12 cellular contexts compared by ENCODE assay signal in the genomic region with DNA sequence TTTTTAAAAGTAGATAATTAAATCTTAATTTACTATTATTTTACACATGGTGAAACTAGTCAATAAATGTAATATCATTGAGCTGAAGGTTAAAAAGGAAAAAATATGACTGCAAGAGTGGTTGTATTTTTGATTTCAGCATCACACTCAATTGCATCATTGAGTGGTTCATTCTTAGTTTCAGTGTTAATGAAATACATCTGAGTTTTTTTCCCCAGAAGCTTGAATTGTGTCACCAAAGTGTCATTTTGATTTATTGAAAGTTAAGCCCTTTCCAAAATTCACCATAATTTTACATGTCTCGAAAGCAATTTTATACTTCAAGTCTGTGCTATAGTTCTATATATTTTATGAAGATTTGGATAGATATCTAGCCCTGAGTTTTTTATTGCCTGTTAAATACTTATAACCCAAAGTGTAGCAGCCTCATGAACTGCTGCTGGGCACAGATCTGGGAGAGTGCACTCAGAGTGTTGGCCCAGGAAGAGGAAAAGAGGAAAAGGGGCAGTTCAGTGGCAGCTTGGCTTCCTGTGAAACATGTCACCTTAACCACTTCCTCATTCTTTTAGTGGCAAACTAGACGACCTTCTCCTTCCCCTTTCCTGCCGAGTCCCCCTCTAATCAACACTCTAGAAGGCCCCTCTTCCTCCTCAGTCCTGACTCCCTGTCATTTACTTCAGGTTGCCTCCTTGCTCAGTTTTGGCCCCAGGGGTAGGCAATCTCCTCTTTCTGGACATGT.
DNase-seq lines count a peak whose midpoint lies in the region; ATAC-seq and TF ChIP-seq lines count a peak whose summit lies in the region.
"Had no signal": no experiment of that assay in that cellular context is flagged by ENCODE, and none has a peak within 500 bp of the region (broad histone marks: within the 10 kb centered on the region; RNA-seq: fewer than 3 reads in every experiment).

No MANE protein-coding gene starts in this region.

- H3K9me3 Mint-ChIP-seq in activated naive CD8-positive, alpha-beta T cell treated with anti-CD3 and anti-CD28 coated beads, Interleukin-2, amount 50 U/mL, for 24 hours, result peaks cover 8% of the 10 kb centered on the region
- H3K9me3 Mint-ChIP-seq: nephron; T-helper 2 cell treated with Interferon-gamma antibody and Interleukin-4, amounts not matched to agents 5 μg/mL and 100 μg/mL, for 36 hours had no signal

- no peak overlapping the region for H3K4me3 ChIP-seq in aorta (ENCODE audit: low read length in 2 of 2)

- peaks cover 1% of the 10 kb centered on the region for H3K27me3 Mint-ChIP-seq in activated naive CD8-positive, alpha-beta T cell treated with anti-CD3 and anti-CD28 coated beads, Interleukin-2, amount 50 U/mL, for 24 hours

- peak; percentile 92 for DNase-seq in Kasumi-1 (lab: John Stamatoyannopoulos, UW)
- no peak for DNase-seq in activated naive CD8-positive, alpha-beta T cell treated with anti-CD3 and anti-CD28 coated beads, Interleukin-2, amount 50 U/mL, for 24 hours
- no peak for DNase-seq in sciatic nerve (ENCODE audit: low spot score)
- no peak for DNase-seq in NCI-H2227 (lab: John Stamatoyannopoulos, UW; ENCODE audit: unreplicated experiment)
- no peak for DNase-seq in aorta
- no peak for DNase-seq in DMS53 (lab: John Stamatoyannopoulos, UW)
- DNase-seq: DMS 273 treated with DMSO at 0.1 percent for 48 hours, NCI-H1694 had no signal

- ATAC-seq in GM18858 (IDR thresholded peaks at IDR 0.05; ENCODE audit: unreplicated experiment), result peak; percentile 47
- ATAC-seq in activated naive CD8-positive, alpha-beta T cell treated with anti-CD3 and anti-CD28 coated beads, Interleukin-2, amount 50 U/mL, for 24 hours, result no peak
- ATAC-seq in sciatic nerve, result peak; percentile 48
- no peak for ATAC-seq in aorta (ENCODE audit: low FRiP score)
- no peak for ATAC-seq in GM18505 (IDR thresholded peaks at IDR 0.05; ENCODE audit: unreplicated experiment)

- no peaks in the 10 kb centered on the region for H3K27me3 ChIP-seq in aorta (ENCODE audit: control insufficient read depth in 1 of 2, insufficient read depth in 2 of 2, low read length in 1 of 2)

- H3K36me3 ChIP-seq in aorta (ENCODE audit: control insufficient read depth in 1 of 2, insufficient read depth in 2 of 2, low read length in 1 of 2), result no peaks in the 10 kb centered on the region

- 36 to 41% methylated on average over 3 of the region's 3 CpGs for WGBS in aorta, 2 donors

- no peaks in the 10 kb centered on the region for H3K4me1 ChIP-seq in aorta (ENCODE audit: control insufficient read depth in 1 of 2, insufficient read depth in 2 of 2, low read length in 2 of 2)

- no peak overlapping the region for H3K27ac ChIP-seq in aorta (ENCODE audit: low read depth in 1 of 2, low read length in 2 of 2)

- H3K4me3 Mint-ChIP-seq in activated naive CD8-positive, alpha-beta T cell treated with anti-CD3 and anti-CD28 coated beads, Interleukin-2, amount 50 U/mL, for 24 hours, result no peak overlapping the region
- H3K4me3 Mint-ChIP-seq: nephron; T-helper 2 cell treated with Interferon-gamma antibody and Interleukin-4, amounts not matched to agents 5 μg/mL and 100 μg/mL, for 36 hours had no signal

- H3K36me3 Mint-ChIP-seq in activated naive CD8-positive, alpha-beta T cell treated with anti-CD3 and anti-CD28 coated beads, Interleukin-2, amount 50 U/mL, for 24 hours (ENCODE audit: low read depth), result peaks cover 3% of the 10 kb centered on the region

- H3K9me3 ChIP-seq in aorta (ENCODE audit: control insufficient read depth, low read length), result no peaks in the 10 kb centered on the region

- no peak for TF ChIP-seq POLR2A in GM18505 (IDR thresholded peaks at IDR 0.05; ENCODE audit: borderline replicate concordance, extremely low read depth, insufficient read depth, insufficient read length)

- peaks cover 14% of the 10 kb centered on the region for H3K4me1 Mint-ChIP-seq in activated naive CD8-positive, alpha-beta T cell treated with anti-CD3 and anti-CD28 coated beads, Interleukin-2, amount 50 U/mL, for 24 hours
- H3K4me1 Mint-ChIP-seq: nephron had no signal

- H3K27ac Mint-ChIP-seq in activated naive CD8-positive, alpha-beta T cell treated with anti-CD3 and anti-CD28 coated beads, Interleukin-2, amount 50 U/mL, for 24 hours, result peak overlapping the region; percentile 9
- H3K27ac Mint-ChIP-seq: nephron; T-helper 2 cell treated with Interferon-gamma antibody and Interleukin-4, amounts not matched to agents 5 μg/mL and 100 μg/mL, for 36 hours had no signal

- intact Hi-C loops in sciatic nerve (cut with DNase I), result no loop called here
- intact Hi-C loops in aorta (cut with DNase I), result no loop called here

Comparison
In these comparisons a context has a peak if more than half of its experiments do, and no peak if none do; other contexts are left out.
1. ATAC-seq: peak in GM18858 (single experiment) and sciatic nerve (single experiment); none in activated naive CD8-positive, alpha-beta T cell treated with anti-CD3 and anti-CD28 coated beads, Interleukin-2, amount 50 U/mL, for 24 hours (single experiment), aorta (single experiment) and GM18505 (single experiment).
2. DNase-seq: peak in Kasumi-1 (2 of 2); none in activated naive CD8-positive, alpha-beta T cell treated with anti-CD3 and anti-CD28 coated beads, Interleukin-2, amount 50 U/mL, for 24 hours (single experiment), sciatic nerve (single experiment), NCI-H2227 (single experiment), aorta (0 of 2) and DMS53 (single experiment).